In genomic region chr3:142724682-142725351, GRCh38 we compare ENCODE assay signal across 8 cellular contexts. TPM values are rescaled to one million over a fixed set of nuclear protein-coding genes. Genes with fewer than 3 reads are reported as not detected.
DNase-seq lines count a peak whose midpoint lies in the region; ATAC-seq lines count a peak whose summit lies in the region.

No MANE protein-coding gene starts in this region.

- peaks cover 8% of the 10 kb centered on the region for H3K4me1 Mint-ChIP-seq in dendritic cell treated with granulocyte-macrophage colony-stimulating factor and Interleukin-4, amounts not matched to agents 40 ng/mL and 50 ng/mL, for 4 days (ENCODE audit: low read depth)

- intact Hi-C loops in dendritic cell treated with granulocyte-macrophage colony-stimulating factor and Interleukin-4, amounts not matched to agents 40 ng/mL and 50 ng/mL, for 4 days (cut with micrococcal nuclease) = loop anchor here (10.0 kb wide), 1 partner anchor 130 kb away; the partner anchor contains the start of gene PLS1

- peak overlapping the region; percentile 77 for H3K4me3 Mint-ChIP-seq in dendritic cell treated with granulocyte-macrophage colony-stimulating factor and Interleukin-4, amounts not matched to agents 40 ng/mL and 50 ng/mL, for 4 days

- DNase-seq in CD1c-positive myeloid dendritic cell (ENCODE audit: extremely low spot score) (peak; percentile 3), HT1080 (ENCODE audit: low read depth) (peak; percentile 76), SW 1271 (lab: John Stamatoyannopoulos, UW) (peak; percentile 15 to 67), left kidney (ENCODE audit: low read depth, low spot score) (peak; percentile 86), epidermal melanocyte (ENCODE audit: insufficient read length, low spot score) (no peak)
- peak; percentile 11 for DNase-seq in stimulated activated CD4-positive, alpha-beta T cell treated with anti-CD3 and anti-CD28 coated beads, Interleukin-4, amount 100 ng/mL, for 48 hours (ENCODE audit: low read depth in 2 of 2)

- no peaks in the 10 kb centered on the region for H3K36me3 Mint-ChIP-seq in dendritic cell treated with granulocyte-macrophage colony-stimulating factor and Interleukin-4, amounts not matched to agents 40 ng/mL and 50 ng/mL, for 4 days (ENCODE audit: low read depth)

- peak; percentile 5 for ATAC-seq in GM19452 (IDR thresholded peaks at IDR 0.05; ENCODE audit: unreplicated experiment)

- peaks cover 51% of the 10 kb centered on the region for H3K27me3 Mint-ChIP-seq in dendritic cell treated with granulocyte-macrophage colony-stimulating factor and Interleukin-4, amounts not matched to agents 40 ng/mL and 50 ng/mL, for 4 days

- peaks cover 8% of the 10 kb centered on the region for H3K9me3 Mint-ChIP-seq in dendritic cell treated with granulocyte-macrophage colony-stimulating factor and Interleukin-4, amounts not matched to agents 40 ng/mL and 50 ng/mL, for 4 days

- no peak overlapping the region for H3K27ac Mint-ChIP-seq in dendritic cell treated with granulocyte-macrophage colony-stimulating factor and Interleukin-4, amounts not matched to agents 40 ng/mL and 50 ng/mL, for 4 days

RNA-seq across cellular contexts. Expression of gene TRPC1, which starts 1.0 kb away (rescaled TPM):
- 8.5 and 12.4 TPM in 2 replicates for total RNA-seq in HT1080 (2014; rRNA removed; shearing (Covaris generic))
- 5.2 and 8.7 TPM in 2 replicates for polyA plus RNA-seq in HT1080 (2015; cell fraction: cytosol; rRNA removed)
- polyA plus RNA-seq in HT1080 (2015; cell fraction: nucleus; rRNA removed) = 16.4 TPM in 2 replicates
